Comparison of ENCODE assay signal across 7 cellular contexts in the genomic region with DNA sequence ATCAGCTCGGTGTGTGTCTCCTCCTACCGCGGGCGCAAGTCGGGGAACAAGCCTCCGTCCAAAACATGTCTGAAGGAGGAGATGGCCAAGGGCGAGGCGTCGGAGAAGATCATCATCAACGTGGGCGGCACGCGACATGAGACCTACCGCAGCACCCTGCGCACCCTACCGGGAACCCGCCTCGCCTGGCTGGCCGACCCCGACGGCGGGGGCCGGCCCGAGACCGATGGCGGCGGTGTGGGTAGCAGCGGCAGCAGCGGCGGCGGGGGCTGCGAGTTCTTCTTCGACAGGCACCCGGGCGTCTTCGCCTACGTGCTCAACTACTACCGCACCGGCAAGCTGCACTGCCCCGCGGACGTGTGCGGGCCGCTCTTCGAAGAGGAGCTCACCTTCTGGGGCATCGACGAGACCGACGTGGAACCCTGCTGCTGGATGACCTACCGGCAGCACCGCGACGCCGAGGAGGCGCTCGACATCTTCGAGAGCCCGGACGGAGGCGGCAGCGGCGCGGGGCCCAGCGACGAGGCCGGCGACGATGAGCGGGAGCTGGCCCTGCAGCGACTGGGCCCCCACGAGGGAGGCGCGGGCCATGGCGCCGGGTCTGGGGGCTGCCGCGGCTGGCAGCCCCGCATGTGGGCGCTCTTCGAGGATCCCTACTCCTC. TPM values are rescaled to one million over a fixed set of nuclear protein-coding genes. Genes with fewer than 3 reads are reported as not detected.
DNase-seq lines count a peak whose midpoint lies in the region; ATAC-seq, FAIRE-seq and TF ChIP-seq lines count a peak whose summit lies in the region.

No MANE protein-coding gene starts in this region.

- ATAC-seq in gastroesophageal sphincter (no peak), GM21423 (IDR thresholded peaks at IDR 0.05; ENCODE audit: unreplicated experiment) (no peak)

- no peaks in the 10 kb centered on the region for H3K36me3 ChIP-seq in HUES48 (ENCODE audit: control insufficient read depth, insufficient read depth, low read length)
- H3K36me3 ChIP-seq in gastroesophageal sphincter, result no peaks in the 10 kb centered on the region

- no peak overlapping the region for H3K9ac ChIP-seq in HUES48 (ENCODE audit: low read depth, low read length)

- no peak for TF ChIP-seq POLR2A in gastroesophageal sphincter (IDR thresholded peaks at IDR 0.05)

- H3K9me3 ChIP-seq in HUES48 (ENCODE audit: control insufficient read depth, insufficient read depth, low read length), result no peaks in the 10 kb centered on the region
- no peaks in the 10 kb centered on the region for H3K9me3 ChIP-seq in gastroesophageal sphincter

- TF ChIP-seq CTCF in gastroesophageal sphincter (IDR thresholded peaks at IDR 0.05), result no peak

- H3K4me1 ChIP-seq in HUES48 (ENCODE audit: control insufficient read depth, insufficient read depth, low read length) (peaks cover 26% of the 10 kb centered on the region), gastroesophageal sphincter (peaks cover 0 to 74% (median 14%) of the 10 kb centered on the region in 3 donors)

- FAIRE-seq in HTR-8/SVneo (lab: Jason Lieb, UNC), result no peak

- TF ChIP-seq EP300 in gastroesophageal sphincter (IDR thresholded peaks at IDR 0.05), result no peak

- H3K27ac ChIP-seq in HUES48 (ENCODE audit: low read depth, low read length) (no peak overlapping the region), gastroesophageal sphincter (peak overlapping the region in 3 of 4 donors; percentile 25 to 86 (median 84))

- peak; percentile 45 to 54 for DNase-seq in activated CD4-positive, alpha-beta T cell treated with anti-CD3 and anti-CD28 coated beads, Interleukin-2, amount 50 U/mL, for 48 hours
- peak; percentile 59 for DNase-seq in stimulated activated CD4-positive, alpha-beta T cell treated with anti-CD3 and anti-CD28 coated beads, Interleukin-15, amount 100 ng/mL, for 24 hours
- DNase-seq in cortex of kidney (lab: John Stamatoyannopoulos, UW) (no peak), HTR-8/SVneo (ENCODE audit: insufficient read length, low spot score) (no peak)

- peak overlapping the region; percentile 79 for H3K4me3 ChIP-seq in HUES48 (ENCODE audit: low read depth, low read length)
- peak overlapping the region; percentile 43 to 94 for H3K4me3 ChIP-seq in gastroesophageal sphincter

- no CpG with 5 or more reads among the region's 80 CpGs for WGBS in gastroesophageal sphincter (ENCODE audit: low coverage in 1 of 2), 2 donors

- H3K27me3 ChIP-seq in HUES48 (ENCODE audit: control insufficient read depth, insufficient read depth, low read length) (peaks cover 23% of the 10 kb centered on the region), gastroesophageal sphincter (no peaks in the 10 kb centered on the region)

RNA-seq across cellular contexts. Expression of gene KCNC4, which starts 1.5 kb away (rescaled TPM):
- 10 to 100 TPM in 3 of 4 donors, 1 to 10 TPM in 1; 9.0 to 16.0 (median 13.4) TPM for total RNA-seq in gastroesophageal sphincter

Comparison
In these comparisons a context has a peak if more than half of its experiments do, and no peak if none do; other contexts are left out.
1. DNase-seq: peak in activated CD4-positive, alpha-beta T cell treated with anti-CD3 and anti-CD28 coated beads, Interleukin-2, amount 50 U/mL, for 48 hours (2 of 2) and stimulated activated CD4-positive, alpha-beta T cell treated with anti-CD3 and anti-CD28 coated beads, Interleukin-15, amount 100 ng/mL, for 24 hours (single experiment); none in cortex of kidney (single experiment) and HTR-8/SVneo (single experiment).